18 cellular contexts compared by ENCODE assay signal in the genomic region with DNA sequence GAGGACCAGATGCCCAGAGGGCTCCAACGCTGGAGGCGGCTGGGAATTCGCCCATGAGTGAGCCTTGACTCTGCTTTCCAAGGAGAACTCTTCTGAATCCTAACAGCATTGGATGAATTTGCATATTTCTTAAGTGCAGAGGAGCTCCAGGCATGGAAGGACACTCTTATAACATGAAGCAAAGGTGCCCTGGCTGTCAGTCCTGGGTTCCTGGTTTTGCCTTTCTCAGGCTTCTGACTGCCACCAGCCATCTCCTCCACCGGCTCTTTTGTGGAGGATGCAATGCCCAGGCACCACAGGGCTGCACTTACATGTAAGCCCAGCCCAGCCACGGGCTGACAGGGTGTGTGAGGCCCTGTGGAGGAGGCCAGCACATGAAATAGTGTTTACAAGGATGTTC. TPM values are rescaled to one million over a fixed set of nuclear protein-coding genes. Genes with fewer than 3 reads are reported as not detected.
DNase-seq lines count a peak whose midpoint lies in the region; ATAC-seq and TF ChIP-seq lines count a peak whose summit lies in the region.
"Had no signal": no experiment of that assay in that cellular context is flagged by ENCODE, and none has a peak within 500 bp of the region (broad histone marks: within the 10 kb centered on the region; RNA-seq: fewer than 3 reads in every experiment).

No MANE protein-coding gene starts in this region.

- no peaks in the 10 kb centered on the region for H3K9me3 ChIP-seq in colonic mucosa

- H3K27me3 ChIP-seq in colonic mucosa, result no peaks in the 10 kb centered on the region

- no peaks in the 10 kb centered on the region for H3K9me3 Mint-ChIP-seq in osteocyte (ENCODE audit: unreplicated experiment)
- H3K9me3 Mint-ChIP-seq: CD4-positive, alpha-beta memory T cell; GM23338; IgD-negative memory B cell had no signal

- intact Hi-C loops in colonic mucosa (cut with DNase I), result no loop called here

- H3K27ac Mint-ChIP-seq in osteocyte (ENCODE audit: unreplicated experiment), result no peak overlapping the region
- H3K27ac Mint-ChIP-seq: B cell; CD4-positive, alpha-beta memory T cell; GM23338; IgD-negative memory B cell had no signal

- H3K4me1 Mint-ChIP-seq in osteocyte (ENCODE audit: unreplicated experiment), result peaks cover 2% of the 10 kb centered on the region

- no peak overlapping the region for H3K27ac ChIP-seq in colonic mucosa

- no peak overlapping the region for H3K4me3 Mint-ChIP-seq in osteocyte (ENCODE audit: unreplicated experiment)
- H3K4me3 Mint-ChIP-seq: B cell; CD14-positive monocyte; CD4-positive, alpha-beta memory T cell; GM23338; IgD-negative memory B cell had no signal

- no peak for ATAC-seq in HG02588 (IDR thresholded peaks at IDR 0.05; ENCODE audit: unreplicated experiment)
- ATAC-seq: GM23338, HepG2 had no signal

- no peaks in the 10 kb centered on the region for H3K36me3 ChIP-seq in colonic mucosa

- DNase-seq in colonic mucosa (peak; percentile 19), mucosa of gallbladder (ENCODE audit: low spot score) (peak; percentile 7), osteocyte (ENCODE audit: extremely low spot score, unreplicated experiment) (peak; percentile 56), NCI-H524 (lab: John Stamatoyannopoulos, UW) (no peak), C1 segment of cervical spinal cord (lab: John Stamatoyannopoulos, UW) (no peak)
- DNase-seq: CD4-positive, alpha-beta memory T cell; DMS153; DMS79; GDM1; HCEC 1CT had no signal

- H3K4me3 ChIP-seq in colonic mucosa, result no peak overlapping the region
- H3K4me3 ChIP-seq: GM23338 had no signal

- TF ChIP-seq CTCF in colonic mucosa (IDR thresholded peaks at IDR 0.05), result no peak
- TF ChIP-seq CTCF in osteocyte (IDR thresholded peaks at IDR 0.05), result no peak

- peaks cover 16% of the 10 kb centered on the region for H3K4me1 ChIP-seq in colonic mucosa

- H3K9ac ChIP-seq in colonic mucosa (ENCODE audit: low read depth in 2 of 2, low read length in 2 of 2), result peak overlapping the region in 1 of 2 donors; percentile 19

- H3K36me3 Mint-ChIP-seq in osteocyte (ENCODE audit: unreplicated experiment), result no peaks in the 10 kb centered on the region
- H3K36me3 Mint-ChIP-seq: CD14-positive monocyte; CD4-positive, alpha-beta memory T cell; IgD-negative memory B cell had no signal

- no peaks in the 10 kb centered on the region for H3K27me3 Mint-ChIP-seq in osteocyte (ENCODE audit: unreplicated experiment)

RNA-seq across cellular contexts. Expression of a gene that starts 8.2 kb away (rescaled TPM):
- total RNA-seq in colonic mucosa (100 to 1,000 TPM in 1 of 2 donors, 10 to 100 TPM in 1; 76.8 to 110 TPM), mucosa of gallbladder (40.8 TPM), osteocyte (not detected in 2 replicates)
- total RNA-seq: A172; B cell; CD4-positive, alpha-beta memory T cell; Daoy; GM23338; HepG2 had no signal

RNA-seq across cellular contexts. Expression of a gene that starts 22.4 kb away (rescaled TPM):
- total RNA-seq in colonic mucosa, result 10 to 100 TPM; 15.9 to 18.8 TPM
- 25.1 TPM for total RNA-seq in mucosa of gallbladder
- total RNA-seq in osteocyte, result 1.2 and 1.3 TPM in 2 replicates

Comparison
In these comparisons a context has a peak if more than half of its experiments do, and no peak if none do; other contexts are left out.
1. DNase-seq: peak in colonic mucosa (single experiment), mucosa of gallbladder (single experiment) and osteocyte (single experiment); none in NCI-H524 (0 of 2) and C1 segment of cervical spinal cord (0 of 14).
2. RNA of a gene that starts 8.2 kb away (total RNA-seq): 76.8 to 110 TPM in colonic mucosa and 40.8 TPM in mucosa of gallbladder (single experiment); not detected in osteocyte; every median in the first group is over 10 times any median in the second.